Comparison of ENCODE assay signal across 8 cellular contexts in the genomic region with DNA sequence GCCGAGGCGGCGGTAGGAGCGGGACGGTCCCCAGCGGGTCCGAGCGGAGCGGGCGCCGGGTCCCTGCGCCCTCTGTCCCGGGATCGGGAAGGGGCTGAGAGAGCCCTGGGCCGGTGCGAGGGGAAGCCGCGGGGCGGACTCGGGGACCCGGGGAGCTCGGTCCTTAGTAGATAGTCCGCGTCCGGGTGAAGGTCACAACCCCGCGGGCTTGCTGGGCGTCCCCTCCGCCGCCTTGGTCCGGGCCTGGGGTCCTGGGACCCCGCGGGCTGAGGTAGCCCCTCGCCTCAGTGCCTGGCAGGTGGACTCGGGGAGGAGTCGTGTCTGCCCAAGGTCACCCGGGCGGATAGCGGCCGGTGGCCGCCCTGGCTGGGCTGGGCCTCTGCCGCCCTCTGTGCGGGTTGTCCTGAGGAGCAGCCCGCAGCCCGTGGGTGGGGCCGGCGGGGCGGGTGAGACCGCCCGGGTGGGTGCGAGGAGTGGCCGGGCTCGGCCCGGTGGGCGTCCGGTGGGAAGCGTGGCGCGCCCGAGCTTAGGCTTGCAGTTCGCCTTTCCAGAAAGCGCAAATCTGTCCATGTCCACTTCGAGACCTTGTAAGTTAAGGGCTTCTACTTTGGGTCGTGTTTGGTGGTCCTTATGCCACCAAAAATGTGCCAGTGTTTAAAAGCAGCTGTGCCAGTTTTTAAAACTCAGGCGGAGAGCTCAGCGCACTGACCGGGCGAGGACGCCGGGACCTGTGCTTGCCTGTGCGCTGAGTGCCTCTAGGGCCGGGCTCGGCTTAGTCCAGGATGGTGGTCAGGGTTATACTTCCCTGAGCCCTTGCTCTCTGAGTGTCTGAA. TPM values are rescaled to one million over a fixed set of nuclear protein-coding genes. Genes with fewer than 3 reads are reported as not detected.
A peak's percentile ranks its signal among the peaks of the same experiment; 100 is the strongest.
DNase-seq lines count a peak whose midpoint lies in the region; ATAC-seq and TF ChIP-seq lines count a peak whose summit lies in the region.

No MANE protein-coding gene starts in this region.

- ATAC-seq in GM19438 (IDR thresholded peaks at IDR 0.05; ENCODE audit: low read depth, unreplicated experiment) (peak; percentile 29), HG03460 (IDR thresholded peaks at IDR 0.05; ENCODE audit: unreplicated experiment) (peak; percentile 14), lung (ENCODE audit: insufficient read depth, low FRiP score) (peak; percentile 56)

- 0% methylated on average over 52 to 73 of the region's 73 CpGs for WGBS in lung, 2 donors

- intact Hi-C loops in dendritic cell treated with granulocyte-macrophage colony-stimulating factor and Interleukin-4, amounts not matched to agents 40 ng/mL and 50 ng/mL, for 4 days (cut with micrococcal nuclease): loop anchor here (1.0 kb wide), 1 partner anchor 53 kb away; a partner anchor contains a TSS

- peak overlapping the region; percentile 99 for H3K9ac ChIP-seq in SU-DHL-6 (ENCODE audit: low read length)

- H3K27ac ChIP-seq in CD8-positive, alpha-beta memory T cell (ENCODE audit: low read depth, low read length): peak overlapping the region; percentile 73
- H3K27ac ChIP-seq in SU-DHL-6 (ENCODE audit: low read depth, low read length): peak overlapping the region; percentile 57
- peak overlapping the region; percentile 87 to 99 for H3K27ac ChIP-seq in lung (ENCODE audit: low read depth in 1 of 2, low read length in 1 of 2)

- peak overlapping the region; percentile 94 to 100 (median 96) for H3K27ac Mint-ChIP-seq in CD8-positive, alpha-beta memory T cell
- H3K27ac Mint-ChIP-seq in dendritic cell treated with granulocyte-macrophage colony-stimulating factor and Interleukin-4, amounts not matched to agents 40 ng/mL and 50 ng/mL, for 4 days: peak overlapping the region; percentile 87
- H3K27ac Mint-ChIP-seq in stimulated activated naive CD8-positive, alpha-beta T cell treated with anti-CD3 and anti-CD28 coated beads, Interleukin-15, Interleukin-2, amounts not matched to agents 100 ng/mL and 50 ng/mL, for 24 hours: peak overlapping the region; percentile 82

- H4K20me1 ChIP-seq in SU-DHL-6 (ENCODE audit: low read depth, low read length): peaks cover 16% of the 10 kb centered on the region; the same call in 1 of the 2 replicates

- H3K4me3 ChIP-seq in CD8-positive, alpha-beta memory T cell (ENCODE audit: low read length): peak overlapping the region; percentile 79
- H3K4me3 ChIP-seq in SU-DHL-6 (ENCODE audit: insufficient read depth, low read length, poor library complexity, severe bottlenecking) (peak overlapping the region; percentile 100), lung (peak overlapping the region; percentile 96)

- H3K4me1 ChIP-seq in CD8-positive, alpha-beta memory T cell (ENCODE audit: insufficient read depth, low read length): peaks cover 17% of the 10 kb centered on the region
- peaks cover 3 to 12% of the 10 kb centered on the region in 2 donors for H3K4me1 ChIP-seq in lung (ENCODE audit: control insufficient read depth in 2 of 2, insufficient read depth in 2 of 2, low read length in 2 of 2)

- no peaks in the 10 kb centered on the region for H3K36me3 ChIP-seq in CD8-positive, alpha-beta memory T cell (ENCODE audit: insufficient read depth, low read length)
- H3K36me3 ChIP-seq in SU-DHL-6 (ENCODE audit: low read length) (no peaks in the 10 kb centered on the region), lung (ENCODE audit: control insufficient read depth in 2 of 2, insufficient read depth in 2 of 2, low read length in 2 of 2) (peaks cover 0 to 4% of the 10 kb centered on the region in 2 donors)

- CTCF ChIA-PET in CD8-positive, alpha-beta memory T cell (lab: Charles Lee): interaction anchor here (0.6 to 1.6 kb wide), 4 partner anchors 14 to 228 kb away, joined by 3 to 10 read pairs (median 4); no protein-coding TSS in a partner anchor

- POLR2A ChIA-PET in CD8-positive, alpha-beta memory T cell (lab: Charles Lee): interaction anchor here (1.2 to 3.1 kb wide), 3 partner anchors 27 to 53 kb away, joined by 4 to 28 read pairs (median 5); a partner anchor contains a TSS

- no peaks in the 10 kb centered on the region for H3K27me3 ChIP-seq in CD8-positive, alpha-beta memory T cell (ENCODE audit: insufficient read depth, low read length, poor library complexity, severe bottlenecking)
- no peaks in the 10 kb centered on the region for H3K27me3 ChIP-seq in SU-DHL-6 (ENCODE audit: low read length)
- no peaks in the 10 kb centered on the region for H3K27me3 ChIP-seq in lung (ENCODE audit: control insufficient read depth, insufficient read depth)

- H3K9me2 ChIP-seq in SU-DHL-6 (replicated peaks; ENCODE audit: insufficient read depth, low read length): no peaks in the 10 kb centered on the region

- H3K4me3 Mint-ChIP-seq in CD8-positive, alpha-beta memory T cell: peak overlapping the region; percentile 94 to 98 (median 97)
- peak overlapping the region; percentile 90 for H3K4me3 Mint-ChIP-seq in dendritic cell treated with granulocyte-macrophage colony-stimulating factor and Interleukin-4, amounts not matched to agents 40 ng/mL and 50 ng/mL, for 4 days
- peak overlapping the region; percentile 93 for H3K4me3 Mint-ChIP-seq in stimulated activated naive CD8-positive, alpha-beta T cell treated with anti-CD3 and anti-CD28 coated beads, Interleukin-15, Interleukin-2, amounts not matched to agents 100 ng/mL and 50 ng/mL, for 24 hours

- no peaks in the 10 kb centered on the region for H3K9me3 ChIP-seq in CD8-positive, alpha-beta memory T cell (ENCODE audit: low read length)
- H3K9me3 ChIP-seq in SU-DHL-6 (ENCODE audit: insufficient read depth, low read length) (no peaks in the 10 kb centered on the region), lung (ENCODE audit: control insufficient read depth in 2 of 2, insufficient read depth in 1 of 2, low read length in 1 of 2) (no peaks in the 10 kb centered on the region)

- H3F3A ChIP-seq in SU-DHL-6 (ENCODE audit: insufficient read depth): no peaks in the 10 kb centered on the region

- H3K4me2 ChIP-seq in SU-DHL-6 (ENCODE audit: low read depth, low read length, poor library complexity, severe bottlenecking): peak overlapping the region; percentile 72

- peak in 3 of 5 donors; percentile 8 to 15 (median 15) for DNase-seq in CD8-positive, alpha-beta memory T cell
- peak; percentile 32 for DNase-seq in lung (ENCODE audit: low spot score)
- no peak for DNase-seq in inferior parietal cortex (ENCODE audit: extremely low spot score)

- peaks cover 0 to 2% (median 0%) of the 10 kb centered on the region in 5 donors for H3K9me3 Mint-ChIP-seq in CD8-positive, alpha-beta memory T cell
- no peaks in the 10 kb centered on the region for H3K9me3 Mint-ChIP-seq in dendritic cell treated with granulocyte-macrophage colony-stimulating factor and Interleukin-4, amounts not matched to agents 40 ng/mL and 50 ng/mL, for 4 days
- H3K9me3 Mint-ChIP-seq in stimulated activated naive CD8-positive, alpha-beta T cell treated with anti-CD3 and anti-CD28 coated beads, Interleukin-15, Interleukin-2, amounts not matched to agents 100 ng/mL and 50 ng/mL, for 24 hours: no peaks in the 10 kb centered on the region

- peaks cover 52 to 69% (median 68%) of the 10 kb centered on the region in 3 donors for H3K4me1 Mint-ChIP-seq in CD8-positive, alpha-beta memory T cell
- H3K4me1 Mint-ChIP-seq in dendritic cell treated with granulocyte-macrophage colony-stimulating factor and Interleukin-4, amounts not matched to agents 40 ng/mL and 50 ng/mL, for 4 days (ENCODE audit: low read depth): peaks cover 67% of the 10 kb centered on the region
- peaks cover 72% of the 10 kb centered on the region for H3K4me1 Mint-ChIP-seq in stimulated activated naive CD8-positive, alpha-beta T cell treated with anti-CD3 and anti-CD28 coated beads, Interleukin-15, Interleukin-2, amounts not matched to agents 100 ng/mL and 50 ng/mL, for 24 hours (ENCODE audit: low read depth)

- TF ChIP-seq CTCF in SU-DHL-6 (IDR thresholded peaks at IDR 0.05; ENCODE audit: insufficient read depth, low read length, poor library complexity, severe bottlenecking) (no peak), lung (IDR thresholded peaks at IDR 0.05; ENCODE audit: control extremely low read depth, extremely low read depth) (no peak)

- H3K27me3 Mint-ChIP-seq in CD8-positive, alpha-beta memory T cell: peaks cover 0 to 1% of the 10 kb centered on the region in 2 donors
- no peaks in the 10 kb centered on the region for H3K27me3 Mint-ChIP-seq in dendritic cell treated with granulocyte-macrophage colony-stimulating factor and Interleukin-4, amounts not matched to agents 40 ng/mL and 50 ng/mL, for 4 days
- no peaks in the 10 kb centered on the region for H3K27me3 Mint-ChIP-seq in stimulated activated naive CD8-positive, alpha-beta T cell treated with anti-CD3 and anti-CD28 coated beads, Interleukin-15, Interleukin-2, amounts not matched to agents 100 ng/mL and 50 ng/mL, for 24 hours

- H3K36me3 Mint-ChIP-seq in CD8-positive, alpha-beta memory T cell: peaks cover 0 to 44% (median 0%) of the 10 kb centered on the region in 3 donors
- H3K36me3 Mint-ChIP-seq in dendritic cell treated with granulocyte-macrophage colony-stimulating factor and Interleukin-4, amounts not matched to agents 40 ng/mL and 50 ng/mL, for 4 days (ENCODE audit: low read depth): peaks cover 34% of the 10 kb centered on the region
- peaks cover 39% of the 10 kb centered on the region for H3K36me3 Mint-ChIP-seq in stimulated activated naive CD8-positive, alpha-beta T cell treated with anti-CD3 and anti-CD28 coated beads, Interleukin-15, Interleukin-2, amounts not matched to agents 100 ng/mL and 50 ng/mL, for 24 hours (ENCODE audit: low read depth)

- H2AFZ ChIP-seq in SU-DHL-6 (ENCODE audit: low read depth, low read length, severe bottlenecking): peak overlapping the region; percentile 56

- H3K79me2 ChIP-seq in SU-DHL-6 (ENCODE audit: insufficient read depth, low read length): peaks cover 77% of the 10 kb centered on the region

RNA-seq across cellular contexts. Expression of a gene that starts 0.6 kb away (rescaled TPM):
- 100 to 1,000 TPM; 168 to 171 TPM for total RNA-seq in CD8-positive, alpha-beta memory T cell
- 237 TPM for polyA plus RNA-seq in CD8-positive, alpha-beta memory T cell
- total RNA-seq in lung: 10 to 100 TPM; 84.7 to 98.0 TPM
- 100 to 1,000 TPM in 1 of 2 donors, 10 to 100 TPM in 1; 60.0 to 105 TPM for polyA plus RNA-seq in lung

RNA-seq across cellular contexts. Expression of a gene that starts 0.7 kb away (rescaled TPM):
- total RNA-seq in CD8-positive, alpha-beta memory T cell: 1 to 10 TPM; 7.2 to 8.3 TPM
- 5.3 TPM for polyA plus RNA-seq in CD8-positive, alpha-beta memory T cell
- total RNA-seq in lung: 1 to 10 TPM; 5.2 to 6.4 TPM
- polyA plus RNA-seq in lung: 1 to 10 TPM; 2.1 to 2.6 TPM

RNA-seq across cellular contexts. Expression of a gene that starts 27.4 kb away (rescaled TPM):
- total RNA-seq in CD8-positive, alpha-beta memory T cell: not detected
- not detected for polyA plus RNA-seq in CD8-positive, alpha-beta memory T cell
- under 1 TPM in 1 of 2 donors, not detected in 1; 0.14 TPM for total RNA-seq in lung
- polyA plus RNA-seq in lung: not detected

RNA-seq across cellular contexts. Expression of a gene that starts 52.8 kb away (rescaled TPM):
- 100 to 1,000 TPM in 1 of 2 experiments, 10 to 100 TPM in 1; 100.0 to 105 TPM for total RNA-seq in CD8-positive, alpha-beta memory T cell
- 194 TPM for polyA plus RNA-seq in CD8-positive, alpha-beta memory T cell
- total RNA-seq in lung: 10 to 100 TPM; 89.5 to 92.7 TPM
- 100 to 1,000 TPM in 1 of 2 donors, 10 to 100 TPM in 1; 88.0 to 149 TPM for polyA plus RNA-seq in lung
